In genomic region chr9:37300620-37301368, GRCh38 we compare ENCODE assay signal across 10 cellular contexts.
A peak's percentile ranks its signal among the peaks of the same experiment; 100 is the strongest.
DNase-seq lines count a peak whose midpoint lies in the region; ATAC-seq, FAIRE-seq and TF ChIP-seq lines count a peak whose summit lies in the region.
"Had no signal": no experiment of that assay in that cellular context is flagged by ENCODE, and none has a peak within 500 bp of the region (broad histone marks: within the 10 kb centered on the region; RNA-seq: fewer than 3 reads in every experiment).

No MANE protein-coding gene starts in this region.

- CTCF ChIA-PET in K562 (lab: Yijun Ruan, JAX; ENCODE audit: low intra/inter-chr PET ratio) (no interaction called here), HepG2 (lab: Yijun Ruan, JAX; ENCODE audit: low intra/inter-chr PET ratio, low total read pairs) (no interaction called here)

- peak overlapping the region in 1 of 2 experiments; percentile 54; a peak in 3 of 4 replicates for H3K9ac ChIP-seq in K562 (ENCODE audit: insufficient read depth in 1 of 2, low read depth in 2 of 2, low read length in 2 of 2)
- H3K9ac ChIP-seq in HepG2 (ENCODE audit: insufficient read depth, low read depth, low read length), result no peak overlapping the region
- H3K9ac ChIP-seq in neural progenitor cell, result no peak overlapping the region

- intact Hi-C loops in activated CD4-positive, alpha-beta T cell treated with anti-CD3 and anti-CD28 coated beads, Interleukin-2, amount 10 ng/mL, durations not matched to agents 24 days and 14 days (cut with micrococcal nuclease), result loop anchor here (1.0 to 10.0 kb wide), 3 partner anchors 9 to 378 kb away; partner anchors contain the start of gene PAX5
- intact Hi-C loops in K562 (cut with micrococcal nuclease) (loop anchor here (10.0 kb wide), 1 partner anchor 156 kb away; no protein-coding TSS in a partner anchor), spleen (cut with DNase I; ENCODE audit: low total_unique reads) (no loop called here), HepG2 (cut with micrococcal nuclease; ENCODE audit: unreplicated experiment) (no loop called here)

- peaks cover 33% of the 10 kb centered on the region for H3K36me3 Mint-ChIP-seq in activated CD4-positive, alpha-beta T cell treated with anti-CD3 and anti-CD28 coated beads, Interleukin-2, amount 10 ng/mL, durations not matched to agents 24 days and 14 days (ENCODE audit: low read depth)
- H3K36me3 Mint-ChIP-seq in neural progenitor cell, result peaks cover 5% of the 10 kb centered on the region

- no peak overlapping the region for H3K4me3 Mint-ChIP-seq in activated CD4-positive, alpha-beta T cell treated with anti-CD3 and anti-CD28 coated beads, Interleukin-2, amount 10 ng/mL, durations not matched to agents 24 days and 14 days
- no peak overlapping the region for H3K4me3 Mint-ChIP-seq in neural progenitor cell

- BruUV-seq in K562 (replicated peaks; lab: Mats Ljungman, UMichigan) (no TSS peak), HepG2 (replicated peaks; lab: Mats Ljungman, UMichigan) (no TSS peak)

- TF ChIP-seq POLR2A in K562 (conservative IDR thresholded peaks at IDR 0.05), result no peak
- no peak for TF ChIP-seq POLR2A in spleen (IDR thresholded peaks at IDR 0.05)
- TF ChIP-seq POLR2A in HepG2 (IDR thresholded peaks at IDR 0.05; ENCODE audit: insufficient read depth in 1 of 2, low read depth in 2 of 2, low read length in 2 of 2), result no peak
- no peak for TF ChIP-seq POLR2A in gastroesophageal sphincter (IDR thresholded peaks at IDR 0.05)

- no peaks in the 10 kb centered on the region for H3K9me3 Mint-ChIP-seq in activated CD4-positive, alpha-beta T cell treated with anti-CD3 and anti-CD28 coated beads, Interleukin-2, amount 10 ng/mL, durations not matched to agents 24 days and 14 days
- H3K9me3 Mint-ChIP-seq in neural progenitor cell, result no peaks in the 10 kb centered on the region

- H3K27ac Mint-ChIP-seq in activated CD4-positive, alpha-beta T cell treated with anti-CD3 and anti-CD28 coated beads, Interleukin-2, amount 10 ng/mL, durations not matched to agents 24 days and 14 days, result peak overlapping the region; percentile 64
- no peak overlapping the region for H3K27ac Mint-ChIP-seq in neural progenitor cell

- H3K4me1 Mint-ChIP-seq in activated CD4-positive, alpha-beta T cell treated with anti-CD3 and anti-CD28 coated beads, Interleukin-2, amount 10 ng/mL, durations not matched to agents 24 days and 14 days, result peaks cover 48% of the 10 kb centered on the region
- peaks cover 27% of the 10 kb centered on the region for H3K4me1 Mint-ChIP-seq in neural progenitor cell

- FAIRE-seq in K562 (lab: Jason Lieb, UNC) (peak; percentile 40), HepG2 (lab: Jason Lieb, UNC) (no peak)

- 0% methylated on average over 1 of the region's 1 CpG for WGBS in K562 (ENCODE audit: insufficient coverage, low coverage, missing lambda C conversion rate)
- 38 to 63% (median 53%) methylated on average over 1 of the region's 1 CpG for WGBS in spleen, 5 donors
- WGBS in HepG2 (ENCODE audit: low lambda C conversion rate), result 79% methylated on average over 1 of the region's 1 CpG
- 33 to 70% methylated on average over 1 of the region's 1 CpG for WGBS in gastroesophageal sphincter (ENCODE audit: low coverage in 1 of 2), 2 donors

- no peaks in the 10 kb centered on the region for H4K20me1 ChIP-seq in K562 (replicated peaks; ENCODE audit: control insufficient read depth, insufficient read depth, low read length)
- H4K20me1 ChIP-seq in HepG2 (ENCODE audit: insufficient read depth, low read length), result no peaks in the 10 kb centered on the region
- no peaks in the 10 kb centered on the region for H4K20me1 ChIP-seq in neural progenitor cell (ENCODE audit: low read depth)

- POLR2A ChIA-PET in K562 (lab: Yijun Ruan, JAX) (interaction anchor here (0.6 to 1.5 kb wide), 8 partner anchors 9 to 183 kb away, joined by 3 to 8 read pairs (median 3); no protein-coding TSS in a partner anchor), HepG2 (lab: Yijun Ruan, JAX) (no interaction called here)

- DNase-seq in activated CD4-positive, alpha-beta T cell treated with anti-CD3 and anti-CD28 coated beads, Interleukin-2, amount 10 ng/mL, durations not matched to agents 24 days and 14 days, result no peak
- no peak for DNase-seq in activated CD4-positive, alpha-beta T cell treated with anti-CD3 and anti-CD28 coated beads for 48 hours
- peak; percentile 28 for DNase-seq in Jurkat, Clone E6-1 (ENCODE audit: low read depth, low spot score)
- peak in 2 of 4 experiments; percentile 60 to 75 for DNase-seq in K562 (ENCODE audit: extremely low read depth in 1 of 4, low spot score in 3 of 4)
- no peak for DNase-seq in spleen
- no peak for DNase-seq in HepG2 (ENCODE audit: low spot score)
- DNase-seq in neural progenitor cell (ENCODE audit: low spot score), result no peak
- DNase-seq: activated effector memory CD4-positive, alpha-beta T cell treated with anti-CD3 and anti-CD28 coated beads, Interleukin-2, amount 50 U/mL, for 16 hours; SHP77 had no signal

- TF ChIP-seq CTCF in K562 (IDR thresholded peaks at IDR 0.05 in 2 of 3, conservative IDR thresholded peaks at IDR 0.05 in 1 of 3; ENCODE audit: insufficient read depth in 2 of 3, low read depth in 1 of 3, low read length in 3 of 3), result no peak
- TF ChIP-seq CTCF in spleen (IDR thresholded peaks at IDR 0.05 in 8 of 11, conservative IDR thresholded peaks at IDR 0.05 in 3 of 11), result no peak
- TF ChIP-seq CTCF in HepG2 (CRISPR knock-in tag; IDR thresholded peaks at IDR 0.05), result no peak
- no peak for TF ChIP-seq CTCF in neural progenitor cell (IDR thresholded peaks at IDR 0.05)
- TF ChIP-seq CTCF in gastroesophageal sphincter (IDR thresholded peaks at IDR 0.05), result no peak

- ATAC-seq in K562, result peak; percentile 77
- ATAC-seq in HepG2, result no peak
- ATAC-seq in gastroesophageal sphincter, result no peak

- H3F3A ChIP-seq in neural progenitor cell (ENCODE audit: low read depth), result no peaks in the 10 kb centered on the region

- H3K27ac ChIP-seq in K562 (ENCODE audit: extremely low read depth, low read depth, low read length), result peak overlapping the region; percentile 79
- peak overlapping the region in 7 of 8 donors; percentile 4 to 82 (median 69) for H3K27ac ChIP-seq in spleen
- H3K27ac ChIP-seq in HepG2 (ENCODE audit: extremely low read length, insufficient read depth, low read length), result no peak overlapping the region
- no peak overlapping the region for H3K27ac ChIP-seq in neural progenitor cell
- no peak overlapping the region for H3K27ac ChIP-seq in gastroesophageal sphincter

- peak overlapping the region; percentile 45; the same call in 1 of the 2 replicates for H2AFZ ChIP-seq in K562 (ENCODE audit: low read depth, low read length)
- no peak overlapping the region for H2AFZ ChIP-seq in HepG2 (ENCODE audit: low read length)
- no peak overlapping the region for H2AFZ ChIP-seq in neural progenitor cell (replicated peaks)

- TF ChIP-seq EP300 in K562 (IDR thresholded peaks at IDR 0.05; ENCODE audit: low read length), result peak; percentile 49; the same call in 1 of the 2 replicates
- TF ChIP-seq EP300 in HepG2 (IDR thresholded peaks at IDR 0.05; ENCODE audit: low read depth in 2 of 2, low read length in 2 of 2), result no peak
- no peak for TF ChIP-seq EP300 in HepG2 (CRISPR knock-in tag; IDR thresholded peaks at IDR 0.05; ENCODE audit: borderline replicate concordance)
- TF ChIP-seq EP300 in gastroesophageal sphincter (IDR thresholded peaks at IDR 0.05), result no peak

- H3K4me2 ChIP-seq in K562 (ENCODE audit: insufficient read depth, low read length) (peak overlapping the region; percentile 23; the same call in 1 of the 2 replicates), HepG2 (ENCODE audit: low read depth, low read length) (no peak overlapping the region), neural progenitor cell (no peak overlapping the region)

- no peaks in the 10 kb centered on the region for H3K9me1 ChIP-seq in K562 (ENCODE audit: control insufficient read depth, insufficient read depth, low read length)

- H3K9me3 ChIP-seq in K562 (replicated peaks; ENCODE audit: control insufficient read depth, insufficient read depth, low read depth, low read length) (no peaks in the 10 kb centered on the region), spleen (no peaks in the 10 kb centered on the region), HepG2 (ENCODE audit: low read length) (no peaks in the 10 kb centered on the region), neural progenitor cell (ENCODE audit: low read depth) (no peaks in the 10 kb centered on the region), gastroesophageal sphincter (no peaks in the 10 kb centered on the region)

- in situ Hi-C loops in K562 (cut with MboI), result no loop called here
- in situ Hi-C loops in HepG2 (cut with HindIII; ENCODE audit: extremely low pct_ligation_motif_present, low pct_unique_long_range_greater_than_20kb), result no loop called here

- H3K27me3 ChIP-seq in K562 (ENCODE audit: control insufficient read depth in 2 of 2, insufficient read depth in 2 of 2, low read length in 2 of 2) (no peaks in the 10 kb centered on the region), spleen (replicated peaks in 1 of 7) (no peaks in the 10 kb centered on the region), HepG2 (ENCODE audit: control insufficient read depth in 1 of 2, insufficient read depth in 2 of 2, low read length in 2 of 2) (no peaks in the 10 kb centered on the region), neural progenitor cell (no peaks in the 10 kb centered on the region), gastroesophageal sphincter (no peaks in the 10 kb centered on the region)

- H3K36me3 ChIP-seq in K562 (ENCODE audit: control insufficient read depth, insufficient read depth, low read length), result peaks cover 29% of the 10 kb centered on the region; the same call in 2 of the 3 replicates
- peaks cover 0 to 22% (median 9%) of the 10 kb centered on the region in 6 donors for H3K36me3 ChIP-seq in spleen
- 0 out of 5 replicates have a peak, but pooled peaks cover 0 to 7% of the 10 kb centered on the region in 2 experiments for H3K36me3 ChIP-seq in HepG2 (replicated peaks in 1 of 2; ENCODE audit: control insufficient read depth in 1 of 2, insufficient read depth in 2 of 2, low read length in 2 of 2)
- H3K36me3 ChIP-seq in neural progenitor cell, result no peaks in the 10 kb centered on the region
- H3K36me3 ChIP-seq in gastroesophageal sphincter, result peaks cover 0 to 22% of the 10 kb centered on the region in 2 donors

- H3K4me1 ChIP-seq in K562 (replicated peaks in 1 of 2; ENCODE audit: control insufficient read depth in 2 of 2, insufficient read depth in 2 of 2, low read length in 2 of 2), result peaks cover 4 to 34% of the 10 kb centered on the region in 2 experiments
- peaks cover 22 to 94% (median 40%) of the 10 kb centered on the region in 6 donors for H3K4me1 ChIP-seq in spleen
- H3K4me1 ChIP-seq in HepG2 (ENCODE audit: insufficient read depth, low read length), result no peaks in the 10 kb centered on the region
- no peaks in the 10 kb centered on the region for H3K4me1 ChIP-seq in neural progenitor cell
- no peaks in the 10 kb centered on the region for H3K4me1 ChIP-seq in gastroesophageal sphincter

- no peak for TF ChIP-seq RAD21 in K562 (CRISPR knock-in tag; conservative IDR thresholded peaks at IDR 0.05 in 1 of 2, IDR thresholded peaks at IDR 0.05 in 1 of 2)
- TF ChIP-seq RAD21 in HepG2 (CRISPR knock-in tag; IDR thresholded peaks at IDR 0.05), result no peak

- H3K79me2 ChIP-seq in K562 (ENCODE audit: control insufficient read depth, insufficient read depth, low read length) (peaks cover 68% of the 10 kb centered on the region), HepG2 (ENCODE audit: insufficient read depth, low read length) (no peaks in the 10 kb centered on the region), neural progenitor cell (ENCODE audit: low read depth) (no peaks in the 10 kb centered on the region)

- no peak overlapping the region for H3K4me3 ChIP-seq in Jurkat, Clone E6-1 (ENCODE audit: low read length)
- no peak overlapping the region for H3K4me3 ChIP-seq in K562
- no peak overlapping the region for H3K4me3 ChIP-seq in spleen
- H3K4me3 ChIP-seq in HepG2 (replicated peaks in 1 of 3; ENCODE audit: insufficient read depth in 1 of 3, low read depth in 2 of 3, low read length in 3 of 3), result no peak overlapping the region
- H3K4me3 ChIP-seq in neural progenitor cell, result no peak overlapping the region
- no peak overlapping the region for H3K4me3 ChIP-seq in gastroesophageal sphincter

- H3K27me3 Mint-ChIP-seq in activated CD4-positive, alpha-beta T cell treated with anti-CD3 and anti-CD28 coated beads, Interleukin-2, amount 10 ng/mL, durations not matched to agents 24 days and 14 days, result no peaks in the 10 kb centered on the region
- no peaks in the 10 kb centered on the region for H3K27me3 Mint-ChIP-seq in neural progenitor cell (ENCODE audit: insufficient read depth, low read depth)

Comparison
In these comparisons a context has a peak if more than half of its experiments do, and no peak if none do; other contexts are left out.
1. H3K27ac ChIP-seq: peak in K562 (single experiment) and spleen (7 of 8); none in HepG2 (single experiment), neural progenitor cell (single experiment) and gastroesophageal sphincter (0 of 4).
2. intact Hi-C loops: an anchor here in activated CD4-positive, alpha-beta T cell treated with anti-CD3 and anti-CD28 coated beads, Interleukin-2, amount 10 ng/mL, durations not matched to agents 24 days and 14 days (1.0 to 10.0 kb wide) and K562 (10.0 kb wide); none called in spleen and HepG2.